ENCODE assay signal across 18 cellular contexts in genomic region chr20:54654460-54654859, GRCh38.
"Had no signal": no experiment of that assay in that cellular context is flagged by ENCODE, and none has a peak within 500 bp of the region (broad histone marks: within the 10 kb centered on the region; RNA-seq: fewer than 3 reads in every experiment).

No MANE protein-coding gene starts in this region.

- H3K4me3 Mint-ChIP-seq: central memory CD8-positive, alpha-beta T cell; dendritic cell treated with granulocyte-macrophage colony-stimulating factor and Interleukin-4, amounts not matched to agents 40 ng/mL and 50 ng/mL, for 4 days; effector memory CD8-positive, alpha-beta T cell; naive thymus-derived CD8-positive, alpha-beta T cell; stimulated activated naive B cell treated with anti-CD40 and anti-IgM and Interleukin-4, amounts not matched to agents 10 μg/mL and 1 μg/mL and 100 μg/mL, for 72 hours; stimulated activated naive CD8-positive, alpha-beta T cell treated with anti-CD3 and anti-CD28 coated beads, Interleukin-15, amount 100 ng/mL, for 72 hours had no signal

- H3K27ac ChIP-seq: esophagus squamous epithelium, psoas muscle, spleen, thoracic aorta, transverse colon had no signal

- H3K9me3 Mint-ChIP-seq: central memory CD8-positive, alpha-beta T cell; dendritic cell treated with granulocyte-macrophage colony-stimulating factor and Interleukin-4, amounts not matched to agents 40 ng/mL and 50 ng/mL, for 4 days; effector memory CD8-positive, alpha-beta T cell; stimulated activated naive B cell treated with anti-CD40 and anti-IgM and Interleukin-4, amounts not matched to agents 10 μg/mL and 1 μg/mL and 100 μg/mL, for 72 hours; stimulated activated naive CD8-positive, alpha-beta T cell treated with anti-CD3 and anti-CD28 coated beads, Interleukin-15, amount 100 ng/mL, for 72 hours had no signal

- H3K4me1 Mint-ChIP-seq: central memory CD8-positive, alpha-beta T cell; naive thymus-derived CD8-positive, alpha-beta T cell; stimulated activated naive CD8-positive, alpha-beta T cell treated with anti-CD3 and anti-CD28 coated beads, Interleukin-15, amount 100 ng/mL, for 72 hours had no signal

- H3K4me1 ChIP-seq: psoas muscle, transverse colon had no signal

- H3K4me3 ChIP-seq: esophagus squamous epithelium, mucosa of descending colon, psoas muscle, spleen, thoracic aorta, transverse colon had no signal

- H3K36me3 Mint-ChIP-seq: naive thymus-derived CD8-positive, alpha-beta T cell had no signal

- H3K9me3 ChIP-seq: esophagus squamous epithelium, mucosa of descending colon, psoas muscle, spleen, thoracic aorta, transverse colon had no signal

- H3K36me3 ChIP-seq: esophagus squamous epithelium, spleen, thoracic aorta, transverse colon had no signal

- ATAC-seq: effector memory CD8-positive, alpha-beta T cell; mucosa of descending colon; naive thymus-derived CD8-positive, alpha-beta T cell; psoas muscle; sciatic nerve; stimulated activated naive B cell treated with anti-CD40 and anti-IgM and Interleukin-4, amounts not matched to agents 10 μg/mL and 1 μg/mL and 100 μg/mL, for 72 hours; stimulated activated naive CD8-positive, alpha-beta T cell treated with anti-CD3 and anti-CD28 coated beads, Interleukin-15, amount 100 ng/mL, for 72 hours had no signal

- H3K27ac Mint-ChIP-seq: dendritic cell treated with granulocyte-macrophage colony-stimulating factor and Interleukin-4, amounts not matched to agents 40 ng/mL and 50 ng/mL, for 4 days; effector memory CD8-positive, alpha-beta T cell; naive thymus-derived CD8-positive, alpha-beta T cell; stimulated activated naive B cell treated with anti-CD40 and anti-IgM and Interleukin-4, amounts not matched to agents 10 μg/mL and 1 μg/mL and 100 μg/mL, for 72 hours; stimulated activated naive CD8-positive, alpha-beta T cell treated with anti-CD3 and anti-CD28 coated beads, Interleukin-15, amount 100 ng/mL, for 72 hours had no signal

- H3K27me3 Mint-ChIP-seq: stimulated activated naive CD8-positive, alpha-beta T cell treated with anti-CD3 and anti-CD28 coated beads, Interleukin-15, amount 100 ng/mL, for 72 hours had no signal

- H3K27me3 ChIP-seq: esophagus squamous epithelium had no signal

- DNase-seq: effector memory CD8-positive, alpha-beta T cell; esophagus squamous epithelium; foreskin melanocyte; islet precursor cell; mucosa of descending colon; naive thymus-derived CD8-positive, alpha-beta T cell; psoas muscle; spleen; stimulated activated CD4-positive, alpha-beta T cell treated with anti-CD3 and anti-CD28 coated beads, Interleukin-15, amount 100 ng/mL, for 24 hours; stimulated activated CD4-positive, alpha-beta T cell treated with anti-CD3 and anti-CD28 coated beads, Interleukin-1b, Interleukin-23, amount 100 ng/mL, for 48 hours; stimulated activated CD4-positive, alpha-beta T cell treated with anti-CD3 and anti-CD28 coated beads, Interleukin-4, amount 100 ng/mL, for 24 hours; stimulated activated naive B cell treated with anti-CD40 and anti-IgM and Interleukin-4, amounts not matched to agents 10 μg/mL and 1 μg/mL and 100 μg/mL, for 72 hours; stimulated activated naive CD8-positive, alpha-beta T cell treated with anti-CD3 and anti-CD28 coated beads, Interleukin-15, amount 100 ng/mL, for 72 hours; transverse colon had no signal
